Comparison of ENCODE assay signal across 25 cellular contexts in genomic region chr3:144966560-144966959, GRCh38.
"Had no signal": no experiment of that assay in that cellular context is flagged by ENCODE, and none has a peak within 500 bp of the region (broad histone marks: within the 10 kb centered on the region; RNA-seq: fewer than 3 reads in every experiment).

No MANE protein-coding gene starts in this region.

- H3K27me3 ChIP-seq: colonic mucosa, dorsolateral prefrontal cortex, esophagus muscularis mucosa, esophagus squamous epithelium, foreskin keratinocyte, gastrocnemius medialis, gastroesophageal sphincter, heart left ventricle, heart right ventricle had no signal

- H3K27ac ChIP-seq: colonic mucosa, coronary artery, dorsolateral prefrontal cortex, epithelial cell of prostate, esophagus muscularis mucosa, esophagus squamous epithelium, foreskin keratinocyte, gastrocnemius medialis, gastroesophageal sphincter, heart left ventricle, heart right ventricle had no signal

- FAIRE-seq: endothelial cell of umbilical vein had no signal

- H3K9me3 ChIP-seq: colonic mucosa, esophagus muscularis mucosa, esophagus squamous epithelium, gastrocnemius medialis, gastroesophageal sphincter, heart left ventricle, heart right ventricle had no signal

- H3K36me3 ChIP-seq: colonic mucosa, esophagus muscularis mucosa, esophagus squamous epithelium, gastrocnemius medialis, gastroesophageal sphincter, heart left ventricle, heart right ventricle had no signal

- H3K4me1 ChIP-seq: colonic mucosa, esophagus squamous epithelium, foreskin keratinocyte, gastrocnemius medialis, gastroesophageal sphincter, heart left ventricle, heart right ventricle had no signal

- ATAC-seq: effector memory CD8-positive, alpha-beta T cell; esophagus mucosa; foreskin keratinocyte; gastrocnemius medialis; gastroesophageal sphincter; heart left ventricle; heart right ventricle had no signal

- DNase-seq: colonic mucosa; cortex of kidney; dermis blood vessel endothelial cell; dorsolateral prefrontal cortex; effector CD4-positive, alpha-beta T cell; effector CD8-positive, alpha-beta T cell; effector memory CD4-positive, alpha-beta T cell; effector memory CD8-positive, alpha-beta T cell; endodermal cell; erythroblast; esophagus squamous epithelium; foreskin fibroblast; foreskin keratinocyte; foreskin melanocyte; gastrocnemius medialis; glutamatergic neuron; head of caudate nucleus; heart left ventricle; heart right ventricle had no signal

- H3K4me3 ChIP-seq: colonic mucosa, coronary artery, dorsolateral prefrontal cortex, esophagus muscularis mucosa, esophagus squamous epithelium, gastrocnemius medialis, gastroesophageal sphincter, heart left ventricle, heart right ventricle had no signal
